ENCODE assay signal across 8 cellular contexts in the genomic region with DNA sequence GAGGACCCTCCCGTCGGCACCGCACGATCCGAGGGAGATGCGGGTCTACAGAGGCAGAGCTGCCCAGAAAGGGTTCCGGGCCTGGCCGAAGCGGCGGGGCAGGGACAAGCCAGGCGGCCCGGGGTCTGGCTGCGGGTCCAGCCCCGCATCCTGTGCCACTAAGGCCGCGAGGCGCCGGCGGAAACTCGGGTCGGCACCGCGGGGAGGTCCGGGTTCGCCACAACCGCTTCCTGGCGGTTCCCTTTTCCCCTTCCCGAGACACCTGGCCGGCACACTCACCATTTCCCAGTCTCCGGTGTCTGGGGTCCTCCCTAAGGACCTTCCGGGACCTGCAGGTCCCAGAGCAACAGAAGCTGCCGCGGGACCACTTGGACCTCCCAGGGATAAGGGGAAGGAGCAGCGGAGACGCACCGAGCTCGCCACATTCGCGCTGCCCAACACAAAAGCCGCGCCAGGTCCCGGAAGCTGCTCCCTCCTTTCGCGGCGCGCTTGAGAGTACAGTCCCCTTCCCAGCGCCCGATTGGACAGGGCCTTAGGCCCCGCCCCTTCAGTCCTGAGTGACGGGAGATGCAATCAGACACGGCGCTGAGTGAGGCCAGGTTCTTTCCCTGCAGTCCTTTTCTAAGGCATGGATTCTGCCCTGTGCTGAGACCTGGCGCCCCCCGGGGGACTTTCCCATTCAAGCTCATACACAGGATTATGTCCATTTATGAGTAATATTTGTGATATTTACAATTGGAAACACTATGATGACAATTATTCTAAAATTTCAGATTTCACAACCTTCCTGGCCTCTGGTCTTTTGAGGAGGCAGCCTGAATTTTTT. TPM values are rescaled to one million over a fixed set of nuclear protein-coding genes. Genes with fewer than 3 reads are reported as not detected.
A peak's percentile ranks its signal among the peaks of the same experiment; 100 is the strongest.
DNase-seq lines count a peak whose midpoint lies in the region; ATAC-seq and TF ChIP-seq lines count a peak whose summit lies in the region.

A gene (minus strand): TSS at position 497 of the 826 bp plus-strand sequence. CDS start 215 bp downstream, at position 282.

- ATAC-seq in GM21515 (IDR thresholded peaks at IDR 0.05; ENCODE audit: unreplicated experiment), result peak; percentile 100

- H3K9me3 ChIP-seq in HUES64 (ENCODE audit: insufficient read depth, low read depth, low read length) (peaks cover 24% of the 10 kb centered on the region), OCI-LY3 (ENCODE audit: insufficient read depth, low read length) (peaks cover 10% of the 10 kb centered on the region; the same call in 1 of the 2 replicates), esophagus (ENCODE audit: control insufficient read depth in 2 of 2, insufficient read depth in 1 of 2, low read depth in 1 of 2, low read length in 1 of 2) (no peaks in the 10 kb centered on the region), muscle layer of colon (ENCODE audit: low read length) (no peaks in the 10 kb centered on the region)

- no peaks in the 10 kb centered on the region for H4K20me1 ChIP-seq in OCI-LY3 (ENCODE audit: insufficient read depth, low read length)

- H3K9ac ChIP-seq in HUES64 (ENCODE audit: low read depth, low read length) (peak within 1 kb of the TSS; percentile 93), OCI-LY3 (ENCODE audit: low read length) (peak within 1 kb of the TSS; percentile 88), muscle layer of colon (ENCODE audit: low read length) (peak within 1 kb of the TSS; percentile 28)

- peak within 1 kb of the TSS; percentile 86 for H3K27ac ChIP-seq in HUES64 (ENCODE audit: low read depth, low read length)
- H3K27ac ChIP-seq in OCI-LY3 (ENCODE audit: low read length), result peak within 1 kb of the TSS; percentile 48
- peak within 1 kb of the TSS; percentile 75 to 87 for H3K27ac ChIP-seq in esophagus (ENCODE audit: low read depth in 2 of 2, low read length in 1 of 2)
- peak within 1 kb of the TSS; percentile 72 for H3K27ac ChIP-seq in muscle layer of colon (ENCODE audit: low read depth, low read length)

- DNase-seq in DMS 273 (lab: John Stamatoyannopoulos, UW; ENCODE audit: unreplicated experiment) (peak; percentile 100), activated T-cell treated with anti-CD3 and anti-CD28 coated beads for 24 hours (ENCODE audit: low read depth) (peak; percentile 89)
- DNase-seq in stimulated activated CD8-positive, alpha-beta memory T cell treated with anti-CD3 and anti-CD28 coated beads, Interleukin-7, amount 100 ng/mL, for 1 hour (ENCODE audit: low read depth in 2 of 2), result peak; percentile 62 to 65

- peak within 1 kb of the TSS; percentile 79 for H3K4me2 ChIP-seq in OCI-LY3 (ENCODE audit: low read length)

- peak within 1 kb of the TSS; percentile 82 for H2AFZ ChIP-seq in OCI-LY3 (ENCODE audit: low read depth, low read length)

- H3K4me3 ChIP-seq in HUES64 (ENCODE audit: low read length) (peak within 1 kb of the TSS; percentile 85), OCI-LY3 (ENCODE audit: low read length) (peak within 1 kb of the TSS; percentile 84), esophagus (ENCODE audit: low read depth in 1 of 2, low read length in 2 of 2) (peak within 1 kb of the TSS; percentile 83 to 90), muscle layer of colon (ENCODE audit: low read depth in 1 of 2, low read length in 2 of 2) (peak within 1 kb of the TSS; percentile 89 to 91)

- under 1% methylated on average over 52 of the region's 54 CpGs for WGBS in HUES64
- 0% methylated on average over 44 to 54 of the region's 54 CpGs for WGBS in esophagus, 2 donors

- H3K4me1 ChIP-seq in HUES64 (ENCODE audit: insufficient read depth, low read length) (peaks cover 10% of the 10 kb centered on the region; the same call in 1 of the 2 replicates), OCI-LY3 (ENCODE audit: low read length) (peaks cover 16% of the 10 kb centered on the region), esophagus (ENCODE audit: control insufficient read depth in 2 of 2, insufficient read depth in 2 of 2, low read length in 1 of 2) (peaks cover 0 to 2% of the 10 kb centered on the region in 2 donors), muscle layer of colon (ENCODE audit: insufficient read depth, low read length) (peaks cover 11% of the 10 kb centered on the region)

- H3K36me3 ChIP-seq in HUES64 (ENCODE audit: insufficient read depth, low read length), result peaks cover 21% of the 10 kb centered on the region
- peaks cover 30% of the 10 kb centered on the region for H3K36me3 ChIP-seq in OCI-LY3 (replicated peaks; ENCODE audit: low read depth, low read length)
- H3K36me3 ChIP-seq in esophagus (ENCODE audit: control insufficient read depth in 2 of 2, insufficient read depth in 2 of 2, low read length in 1 of 2), result no peaks in the 10 kb centered on the region
- H3K36me3 ChIP-seq in muscle layer of colon (ENCODE audit: insufficient read depth, low read length), result no peaks in the 10 kb centered on the region

- peaks cover 48% of the 10 kb centered on the region for H3K79me2 ChIP-seq in OCI-LY3 (ENCODE audit: low read length)

- TF ChIP-seq CTCF in OCI-LY3 (IDR thresholded peaks at IDR 0.05; ENCODE audit: low read depth, low read length), result peak; percentile 15; the same call in 1 of the 2 replicates

- no peaks in the 10 kb centered on the region for H3K27me3 ChIP-seq in HUES64 (ENCODE audit: insufficient read depth, low read length)
- no peaks in the 10 kb centered on the region for H3K27me3 ChIP-seq in OCI-LY3 (ENCODE audit: low read depth, low read length)
- H3K27me3 ChIP-seq in esophagus (ENCODE audit: control insufficient read depth in 1 of 2, insufficient read depth in 2 of 2, low read length in 2 of 2), result no peaks in the 10 kb centered on the region
- no peaks in the 10 kb centered on the region for H3K27me3 ChIP-seq in muscle layer of colon (ENCODE audit: control insufficient read depth in 1 of 2, insufficient read depth in 2 of 2, low read length in 2 of 2)

RNA-seq across cellular contexts. Expression of the gene that starts here (rescaled TPM):
- 12.8 TPM for polyA plus RNA-seq in HUES64 (2013, experiment 1 of 2)
- 14.7 TPM for polyA plus RNA-seq in HUES64 (2013, experiment 2 of 2)
- 1 to 10 TPM in 1 of 2 donors, under 1 TPM in 1; 0.49 to 1.4 TPM for polyA plus RNA-seq in esophagus

Comparison
In these comparisons a context has a peak if more than half of its experiments do, and no peak if none do; other contexts are left out.
1. Peak in every context shown above with its lines: DNase-seq, ATAC-seq, H3K4me3 ChIP-seq and H3K27ac ChIP-seq.
2. H3K9ac ChIP-seq: peak in every context shown above with its lines; median percentile 93 in HUES64; 88 in OCI-LY3; 28 in muscle layer of colon.